Comparison of ENCODE assay signal across 21 cellular contexts in the genomic region with DNA sequence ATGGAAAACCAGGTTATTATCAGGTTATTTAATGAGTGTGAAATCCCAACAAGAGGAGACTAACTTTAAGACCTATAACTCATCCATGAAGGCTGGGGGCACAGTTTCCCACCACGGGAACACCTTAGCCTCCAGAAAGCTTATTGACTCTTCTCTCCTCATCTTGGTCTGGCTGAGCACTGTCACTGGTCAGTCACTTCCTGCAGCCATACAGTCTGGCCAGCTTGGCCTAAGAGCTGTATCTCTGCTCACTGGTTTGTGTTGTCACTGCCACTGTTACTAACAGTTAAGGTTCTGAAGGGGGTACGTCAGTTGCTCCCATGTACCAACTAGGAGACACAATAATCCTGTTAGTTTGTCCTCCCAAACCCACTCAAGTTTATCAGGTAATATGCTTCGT. TPM values are rescaled to one million over a fixed set of nuclear protein-coding genes. Genes with fewer than 3 reads are reported as not detected.
DNase-seq lines count a peak whose midpoint lies in the region; ATAC-seq, FAIRE-seq and TF ChIP-seq lines count a peak whose summit lies in the region.
"Had no signal": no experiment of that assay in that cellular context is flagged by ENCODE, and none has a peak within 500 bp of the region (broad histone marks: within the 10 kb centered on the region; RNA-seq: fewer than 3 reads in every experiment).

No MANE protein-coding gene starts in this region.

- H2BK120ac ChIP-seq in H9 (ENCODE audit: low read depth, low read length, poor library complexity, severe bottlenecking) (no peak overlapping the region), IMR-90 (ENCODE audit: low read depth, low read length) (no peak overlapping the region)

- no peak for ATAC-seq in IMR-90 (ENCODE audit: low read depth)
- ATAC-seq in HG03097 (IDR thresholded peaks at IDR 0.05; ENCODE audit: low FRiP score, unreplicated experiment), result no peak
- ATAC-seq: CD8-positive, alpha-beta T cell; GM12878 had no signal

- H4K91ac ChIP-seq in H9 (ENCODE audit: insufficient read length, low read depth, low read length) (no peak overlapping the region), IMR-90 (ENCODE audit: insufficient read depth, low read depth, low read length) (no peak overlapping the region)

- no peak overlapping the region for H3K23ac ChIP-seq in H9 (ENCODE audit: insufficient read length, low read depth, low read length)
- H3K23ac ChIP-seq in IMR-90 (ENCODE audit: low read depth, low read length), result no peak overlapping the region

- TF ChIP-seq CTCF in H9 (conservative IDR thresholded peaks at IDR 0.05) (no peak), IMR-90 (conservative IDR thresholded peaks at IDR 0.05; ENCODE audit: low read depth, low read length) (no peak), Peyer's patch (IDR thresholded peaks at IDR 0.05) (no peak)

- no peaks in the 10 kb centered on the region for H3K4me1 ChIP-seq in H9 (ENCODE audit: insufficient read depth, low read length)
- no peaks in the 10 kb centered on the region for H3K4me1 ChIP-seq in IMR-90 (ENCODE audit: control insufficient read depth, insufficient read depth, low read length)
- H3K4me1 ChIP-seq in Peyer's patch, result no peaks in the 10 kb centered on the region
- H3K4me1 ChIP-seq in HAP-1, result peaks cover 9% of the 10 kb centered on the region
- H3K4me1 ChIP-seq: BLaER1, Caco-2 had no signal

- H2BK5ac ChIP-seq in H9 (ENCODE audit: insufficient read length, low read length) (no peak overlapping the region), IMR-90 (ENCODE audit: low read depth, low read length, poor library complexity, severe bottlenecking) (peak overlapping the region; percentile 5)

- H2AK5ac ChIP-seq in H9 (ENCODE audit: insufficient read length, low read length), result no peak overlapping the region
- H2AK5ac ChIP-seq in IMR-90 (ENCODE audit: low read depth, low read length), result no peak overlapping the region; the same call in 1 of the 2 replicates

- no CpG with 5 or more reads among the region's 3 CpGs for WGBS in H9 (ENCODE audit: extremely low coverage, insufficient read length, low lambda C conversion rate)
- no CpG with 5 or more reads among the region's 3 CpGs for WGBS in IMR-90 (ENCODE audit: extremely low coverage in 2 of 2, insufficient read length in 1 of 2), 2 experiments

- H3K4me2 ChIP-seq in H9 (ENCODE audit: insufficient read depth, insufficient read length, low read length) (no peak overlapping the region), IMR-90 (ENCODE audit: low read depth, low read length) (no peak overlapping the region)
- H3K4me2 ChIP-seq: BLaER1 had no signal

- H3K36me3 Mint-ChIP-seq in H9 (ENCODE audit: insufficient read depth in 1 of 3, low read depth in 3 of 3), result no peaks in the 10 kb centered on the region
- H3K36me3 Mint-ChIP-seq: CD4-positive, CD25-positive, alpha-beta regulatory T cell; CD8-positive, alpha-beta T cell had no signal

- no peak overlapping the region for H3K4me3 Mint-ChIP-seq in H9
- H3K4me3 Mint-ChIP-seq: B cell; CD4-positive, CD25-positive, alpha-beta regulatory T cell; CD8-positive, alpha-beta T cell had no signal

- dilution Hi-C loops in IMR-90 (cut with HindIII; ENCODE audit: low sequenced_read_pairs, unreplicated experiment), result no loop called here

- H3K56ac ChIP-seq in H9 (ENCODE audit: insufficient read length, low read depth, low read length) (no peak overlapping the region), IMR-90 (ENCODE audit: extremely low read depth, insufficient read depth, low read length) (no peak overlapping the region)

- H3K27ac Mint-ChIP-seq in H9, result peak overlapping the region in 2 of 3 experiments; percentile 65 to 86; a peak in 2 of 7 replicates
- H3K27ac Mint-ChIP-seq: B cell; CD4-positive, CD25-positive, alpha-beta regulatory T cell; CD8-positive, alpha-beta T cell had no signal

- no peaks in the 10 kb centered on the region for H4K20me1 ChIP-seq in H9 (ENCODE audit: control insufficient read depth, insufficient read depth, insufficient read length)
- 0 out of 2 replicates have a peak, but pooled peaks cover 5% of the 10 kb centered on the region for H4K20me1 ChIP-seq in IMR-90 (ENCODE audit: insufficient read depth, low read length)
- H4K20me1 ChIP-seq: BLaER1 had no signal

- in situ Hi-C loops in IMR-90 (cut with MboI; ENCODE audit: low sequenced_read_pairs) (no loop called here), HAP-1 (cut with MboI; ENCODE audit: low sequenced_read_pairs) (no loop called here)

- no TSS peak for BruUV-seq in IMR-90 (replicated peaks; lab: Mats Ljungman, UMichigan)

- intact Hi-C loops in IMR-90 (cut with micrococcal nuclease), result no loop called here

- H3K9me3 Mint-ChIP-seq in H9, result no peaks in the 10 kb centered on the region
- H3K9me3 Mint-ChIP-seq: CD8-positive, alpha-beta T cell had no signal

- POLR2A ChIA-PET in IMR-90 (lab: Charles Lee; ENCODE audit: unreplicated experiment), result no interaction called here

- H2AK9ac ChIP-seq in IMR-90 (replicated peaks; ENCODE audit: low read depth, low read length, poor library complexity), result no peak overlapping the region

- H2BK20ac ChIP-seq in H9 (ENCODE audit: low read depth, low read length, poor library complexity, severe bottlenecking) (no peak overlapping the region), IMR-90 (ENCODE audit: low read depth, low read length) (no peak overlapping the region)

- H3K79me2 ChIP-seq in H9 (ENCODE audit: insufficient read depth, low read length), result no peaks in the 10 kb centered on the region

- H4K5ac ChIP-seq in H9 (ENCODE audit: insufficient read length, low read depth, low read length), result no peak overlapping the region
- H4K5ac ChIP-seq in IMR-90 (ENCODE audit: low read depth, low read length), result no peak overlapping the region; the same call in 1 of the 2 replicates

- no peaks in the 10 kb centered on the region for H3K27me3 ChIP-seq in H9 (ENCODE audit: insufficient read depth, low read length)
- H3K27me3 ChIP-seq in IMR-90 (ENCODE audit: control insufficient read depth, insufficient read depth, low read length), result no peaks in the 10 kb centered on the region
- no peaks in the 10 kb centered on the region for H3K27me3 ChIP-seq in Peyer's patch
- no peaks in the 10 kb centered on the region for H3K27me3 ChIP-seq in HAP-1 (ENCODE audit: low read depth)
- H3K27me3 ChIP-seq: BLaER1 had no signal

- no peak overlapping the region for H2BK12ac ChIP-seq in H9 (ENCODE audit: insufficient read length, low read depth, low read length)

- CTCF ChIA-PET in IMR-90 (lab: Yijun Ruan, JAX), result no interaction called here

- H3K27me3 Mint-ChIP-seq in H9 (ENCODE audit: low read depth), result no peaks in the 10 kb centered on the region
- H3K27me3 Mint-ChIP-seq: CD4-positive, CD25-positive, alpha-beta regulatory T cell had no signal

- no peak overlapping the region for H4K8ac ChIP-seq in H9 (replicated peaks; ENCODE audit: insufficient read length, low read depth, low read length)
- peak overlapping the region in 1 of 2 experiments; percentile 6; a peak in 1 of 4 replicates for H4K8ac ChIP-seq in IMR-90 (ENCODE audit: low read depth in 2 of 2, low read length in 2 of 2)

- DNase-seq in ELR (ENCODE audit: low read depth), result peak; percentile 62
- DNase-seq in H9, result no peak
- no peak for DNase-seq in IMR-90
- peak; percentile 38 for DNase-seq in RCC 7860 (ENCODE audit: low spot score)
- DNase-seq in Peyer's patch, result no peak
- DNase-seq in HAP-1 (ENCODE audit: low spot score in 2 of 2), result no peak
- DNase-seq: Caco-2; CD4-positive, CD25-positive, alpha-beta regulatory T cell; CD8-positive, alpha-beta T cell; DMS153; DND-41; GDM1; HCEC 1CT had no signal

- H3K79me1 ChIP-seq in H9 (ENCODE audit: insufficient read depth, low read depth, low read length, poor library complexity, severe bottlenecking) (no peaks in the 10 kb centered on the region), IMR-90 (ENCODE audit: low read depth in 1 of 2, low read length in 2 of 2) (peaks cover 35 to 63% of the 10 kb centered on the region in 2 experiments)

- H3K4me1 Mint-ChIP-seq in H9, result no peaks in the 10 kb centered on the region
- H3K4me1 Mint-ChIP-seq: B cell; CD4-positive, CD25-positive, alpha-beta regulatory T cell had no signal

- no peak overlapping the region for H3K4me3 ChIP-seq in IMR-90 (ENCODE audit: insufficient read depth, low read depth, low read length)
- no peak overlapping the region for H3K4me3 ChIP-seq in Peyer's patch
- no peak overlapping the region for H3K4me3 ChIP-seq in HAP-1
- H3K4me3 ChIP-seq: BLaER1, GM12878 had no signal

- H3K9me3 ChIP-seq in H9 (ENCODE audit: control insufficient read depth, low read depth, low read length) (no peaks in the 10 kb centered on the region), IMR-90 (ENCODE audit: control insufficient read depth, insufficient read depth, low read length) (no peaks in the 10 kb centered on the region), Peyer's patch (no peaks in the 10 kb centered on the region), HAP-1 (no peaks in the 10 kb centered on the region)
- H3K9me3 ChIP-seq: BLaER1, Caco-2 had no signal

- H3K4ac ChIP-seq in H9 (ENCODE audit: low read depth, low read length), result no peak overlapping the region
- no peak overlapping the region for H3K4ac ChIP-seq in IMR-90 (ENCODE audit: low read depth, low read length)

- H3K9ac ChIP-seq in H9 (ENCODE audit: extremely low read depth, insufficient read length, low read length), result no peak overlapping the region
- H3K9ac ChIP-seq in IMR-90 (ENCODE audit: low read depth, low read length), result no peak overlapping the region
- H3K9ac ChIP-seq: BLaER1 had no signal

- H3K14ac ChIP-seq in H9 (ENCODE audit: insufficient read depth, low read length) (no peak overlapping the region), IMR-90 (replicated peaks; ENCODE audit: low read depth, low read length) (0 out of 2 replicates have a peak overlapping the region, but pooled peaks have one; percentile 36)

- no peak for TF ChIP-seq POLR2A in IMR-90 (IDR thresholded peaks at IDR 0.05; ENCODE audit: low read depth, low read length)
- no peak for TF ChIP-seq POLR2A in Peyer's patch (IDR thresholded peaks at IDR 0.05)

- H3K23me2 ChIP-seq in H9 (ENCODE audit: insufficient read length, low read depth, low read length, poor library complexity, severe bottlenecking), result no peaks in the 10 kb centered on the region

- H3K18ac ChIP-seq in H9 (ENCODE audit: insufficient read length, low read depth, low read length), result no peak overlapping the region
- no peak overlapping the region for H3K18ac ChIP-seq in IMR-90 (ENCODE audit: low read depth, low read length)

- H3K9me1 ChIP-seq in IMR-90 (ENCODE audit: insufficient read depth, low read length), result peaks cover 4% of the 10 kb centered on the region

- H3K27ac ChIP-seq in H9 (ENCODE audit: insufficient read length, low read depth, low read length) (no peak overlapping the region), IMR-90 (ENCODE audit: insufficient read depth, low read length) (no peak overlapping the region), Peyer's patch (no peak overlapping the region)
- H3K27ac ChIP-seq: 22Rv1, BLaER1, C4-2B had no signal

- FAIRE-seq in RCC 7860 (lab: Jason Lieb, UNC), result no peak
- FAIRE-seq: A204.1, GM12878, H1 had no signal

- H3K36me3 ChIP-seq in IMR-90 (ENCODE audit: control insufficient read depth, insufficient read depth, low read length), result peaks cover 2% of the 10 kb centered on the region; the same call in 1 of the 2 replicates
- H3K36me3 ChIP-seq in Peyer's patch, result no peaks in the 10 kb centered on the region
- no peaks in the 10 kb centered on the region for H3K36me3 ChIP-seq in HAP-1 (replicated peaks)
- H3K36me3 ChIP-seq: BLaER1 had no signal

- H2BK15ac ChIP-seq in H9 (ENCODE audit: low read depth, low read length), result no peak overlapping the region
- H2BK15ac ChIP-seq in IMR-90 (ENCODE audit: low read depth, low read length), result no peak overlapping the region

- no peak for TF ChIP-seq RAD21 in IMR-90 (IDR thresholded peaks at IDR 0.05; ENCODE audit: low read length)

- H2AFZ ChIP-seq in H9 (ENCODE audit: low read length) (no peak overlapping the region), IMR-90 (replicated peaks; ENCODE audit: low read length, poor library complexity) (no peak overlapping the region)

- no peak overlapping the region for H3T11ph ChIP-seq in H9 (ENCODE audit: low read length)

RNA-seq across cellular contexts. Expression of a gene that starts 16.7 kb away (rescaled TPM):
- total RNA-seq in H9 (2021) (36.0 and 36.3 TPM in 2 replicates), IMR-90 (2012; rRNA removed) (94.5 and 108 TPM in 2 replicates), Peyer's patch (10 to 100 TPM; 40.8 to 60.2 (median 51.2) TPM)
- 78.0 and 89.0 TPM in 2 replicates for polyA plus RNA-seq in IMR-90 (2012; rRNA removed)
- polyA plus RNA-seq in IMR-90 (2012; cell fraction: cytosol; rRNA removed), result 18.8 and 40.9 TPM in 2 replicates
- 9.2 and 40.9 TPM in 2 replicates for polyA plus RNA-seq in IMR-90 (2012; cell fraction: nucleus; rRNA removed; ENCODE audit: low replicate concordance)
- total RNA-seq: B cell; CD8-positive, alpha-beta T cell had no signal
- polyA plus RNA-seq: CD4-positive, CD25-positive, alpha-beta regulatory T cell had no signal

Comparison
In these comparisons a context has a peak if more than half of its experiments do, and no peak if none do; other contexts are left out.
1. DNase-seq: peak in ELR (single experiment) and RCC 7860 (single experiment); none in H9 (single experiment), IMR-90 (single experiment), Peyer's patch (0 of 3) and HAP-1 (0 of 2).